ENCODE assay signal across 7 cellular contexts in the genomic region with DNA sequence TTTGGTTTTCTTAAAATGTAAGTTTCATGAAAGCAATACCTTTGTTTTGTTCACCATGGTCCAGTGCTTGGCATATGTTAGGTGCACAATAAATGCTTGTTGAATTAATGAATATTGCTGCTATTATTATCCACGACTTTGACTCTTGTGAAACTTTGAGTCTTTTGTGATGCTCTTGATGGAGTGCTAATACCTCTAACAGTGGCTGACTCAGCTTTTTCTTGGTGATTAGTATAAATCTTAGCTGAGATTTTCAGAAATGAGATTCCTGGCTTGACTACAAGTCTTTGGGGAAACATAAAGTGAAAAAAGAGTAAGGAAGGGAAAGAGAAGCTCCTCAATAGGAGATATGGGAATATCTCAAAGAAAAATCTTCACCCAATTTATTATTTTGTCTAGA.
"Had no signal": no experiment of that assay in that cellular context is flagged by ENCODE, and none has a peak within 500 bp of the region (broad histone marks: within the 10 kb centered on the region; RNA-seq: fewer than 3 reads in every experiment).

No MANE protein-coding gene starts in this region.

- H3K4me3 ChIP-seq: GM12878 had no signal

- FAIRE-seq: G401.6, GM12878, GM12892, GM18507, GM19239 had no signal

- DNase-seq: GDM1, GF-D8 had no signal

- ATAC-seq: GM12878 had no signal
